32 cellular contexts compared by ENCODE assay signal in the genomic region with DNA sequence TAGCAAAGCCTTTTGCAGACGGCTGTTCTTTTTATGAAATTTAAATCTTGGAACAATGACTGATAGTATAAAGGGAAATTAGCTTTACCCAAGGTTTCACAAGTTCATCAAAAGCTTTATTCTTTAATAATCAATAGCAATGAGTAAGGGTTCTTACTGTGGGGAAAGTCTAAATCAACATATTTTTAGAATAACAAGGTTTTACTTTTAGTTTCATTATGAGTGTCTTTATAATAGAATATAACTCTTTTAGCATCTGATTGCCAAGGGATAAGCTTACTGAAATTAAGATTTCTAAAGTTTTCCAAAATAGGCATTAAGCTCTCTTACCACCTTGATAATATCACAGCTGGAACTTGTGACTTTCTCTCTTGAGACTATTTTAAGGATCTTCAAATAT.
A peak's percentile ranks its signal among the peaks of the same experiment; 100 is the strongest.
DNase-seq lines count a peak whose midpoint lies in the region; ATAC-seq, FAIRE-seq and TF ChIP-seq lines count a peak whose summit lies in the region.
"Had no signal": no experiment of that assay in that cellular context is flagged by ENCODE, and none has a peak within 500 bp of the region (broad histone marks: within the 10 kb centered on the region; RNA-seq: fewer than 3 reads in every experiment).

No MANE protein-coding gene starts in this region.

- H3K27me3 Mint-ChIP-seq in Calu3 (ENCODE audit: unreplicated experiment), result no peaks in the 10 kb centered on the region
- H3K27me3 Mint-ChIP-seq: activated naive CD8-positive, alpha-beta T cell treated with anti-CD3 and anti-CD28 coated beads for 36 hours; CD4-positive, CD25-positive, alpha-beta regulatory T cell; IgD-negative memory B cell; naive thymus-derived CD8-positive, alpha-beta T cell; progenitor cell of endocrine pancreas; stimulated activated naive CD8-positive, alpha-beta T cell treated with anti-CD3 and anti-CD28 coated beads, Interleukin-15, Interleukin-2, amounts not matched to agents 100 ng/mL and 50 ng/mL, for 24 hours had no signal

- H3K4me1 Mint-ChIP-seq in Calu3 (ENCODE audit: low read depth, unreplicated experiment), result peaks cover 22% of the 10 kb centered on the region
- H3K4me1 Mint-ChIP-seq: activated naive CD8-positive, alpha-beta T cell treated with anti-CD3 and anti-CD28 coated beads for 36 hours; CD4-positive, CD25-positive, alpha-beta regulatory T cell; naive thymus-derived CD8-positive, alpha-beta T cell had no signal

- no peak overlapping the region for H3K4me3 ChIP-seq in SJCRH30
- no peak overlapping the region for H3K4me3 ChIP-seq in heart right ventricle
- no peak overlapping the region for H3K4me3 ChIP-seq in heart left ventricle
- H3K4me3 ChIP-seq: ascending aorta, gastrocnemius medialis, GM23248, hepatocyte, lung, right lobe of liver, spleen, testis had no signal

- peak; percentile 50 for ATAC-seq in GM21717 (IDR thresholded peaks at IDR 0.05; ENCODE audit: unreplicated experiment)
- peak; percentile 66 for ATAC-seq in HG03432 (IDR thresholded peaks at IDR 0.05; ENCODE audit: unreplicated experiment)
- ATAC-seq in heart right ventricle, result no peak
- ATAC-seq in heart left ventricle, result no peak
- ATAC-seq: activated CD8-positive, alpha-beta T cell treated with anti-CD3 and anti-CD28 coated beads, Interleukin-2, amount 10 ng/mL, durations not matched to agents 7 days and 5 days; gastrocnemius medialis; left cardiac atrium; naive thymus-derived CD8-positive, alpha-beta T cell had no signal

- BruUV-seq in Calu3 (replicated peaks; lab: Mats Ljungman, UMichigan), result no TSS peak

- H3K4me1 ChIP-seq in SJCRH30, result peaks cover 14% of the 10 kb centered on the region; the same call in 1 of the 2 replicates
- H3K4me1 ChIP-seq in heart right ventricle, result no peaks in the 10 kb centered on the region
- H3K4me1 ChIP-seq in heart left ventricle, result no peaks in the 10 kb centered on the region
- H3K4me1 ChIP-seq: ascending aorta, gastrocnemius medialis, right lobe of liver, spleen, testis had no signal

- H3K36me3 ChIP-seq in SJCRH30 (no peaks in the 10 kb centered on the region), heart right ventricle (no peaks in the 10 kb centered on the region), heart left ventricle (no peaks in the 10 kb centered on the region)
- H3K36me3 ChIP-seq: ascending aorta, gastrocnemius medialis, right lobe of liver, spleen had no signal

- no peak for TF ChIP-seq CTCF in Calu3 (IDR thresholded peaks at IDR 0.05; ENCODE audit: unreplicated experiment)
- no peak for TF ChIP-seq CTCF in heart right ventricle (IDR thresholded peaks at IDR 0.05)
- TF ChIP-seq CTCF in heart left ventricle (IDR thresholded peaks at IDR 0.05), result no peak

- no peaks in the 10 kb centered on the region for H3K36me3 Mint-ChIP-seq in Calu3 (ENCODE audit: insufficient read depth, unreplicated experiment)
- H3K36me3 Mint-ChIP-seq: activated naive CD8-positive, alpha-beta T cell treated with anti-CD3 and anti-CD28 coated beads for 36 hours; CD4-positive, CD25-positive, alpha-beta regulatory T cell; IgD-negative memory B cell; naive thymus-derived CD8-positive, alpha-beta T cell had no signal

- H3K27ac Mint-ChIP-seq in Calu3 (ENCODE audit: unreplicated experiment), result peak overlapping the region; percentile 52
- H3K27ac Mint-ChIP-seq: activated CD8-positive, alpha-beta T cell treated with anti-CD3 and anti-CD28 coated beads, Interleukin-2, amount 10 ng/mL, durations not matched to agents 7 days and 5 days; activated naive CD8-positive, alpha-beta T cell treated with anti-CD3 and anti-CD28 coated beads for 36 hours; CD4-positive, CD25-positive, alpha-beta regulatory T cell; IgD-negative memory B cell; naive thymus-derived CD8-positive, alpha-beta T cell; progenitor cell of endocrine pancreas; stimulated activated naive CD8-positive, alpha-beta T cell treated with anti-CD3 and anti-CD28 coated beads, Interleukin-15, Interleukin-2, amounts not matched to agents 100 ng/mL and 50 ng/mL, for 24 hours had no signal

- H3K9me3 ChIP-seq in SJCRH30 (replicated peaks) (no peaks in the 10 kb centered on the region), heart right ventricle (peaks cover 0 to 3% (median 0%) of the 10 kb centered on the region in 11 donors), heart left ventricle (peaks cover 0 to 4% (median 0%) of the 10 kb centered on the region in 12 donors)
- H3K9me3 ChIP-seq: ascending aorta, gastrocnemius medialis, right lobe of liver, spleen, testis had no signal

- no peak for DNase-seq in Calu3
- DNase-seq in SJCRH30, result no peak
- no peak for DNase-seq in SIG-M5 (lab: John Stamatoyannopoulos, UW)
- DNase-seq in RCC 7860 (ENCODE audit: low spot score), result no peak
- DNase-seq in heart right ventricle, result no peak
- no peak for DNase-seq in heart left ventricle
- DNase-seq: activated CD4-positive, alpha-beta T cell treated with anti-CD3 and anti-CD28 coated beads for 4 hours; activated CD8-positive, alpha-beta T cell treated with anti-CD3 and anti-CD28 coated beads, Interleukin-2, amount 10 ng/mL, durations not matched to agents 7 days and 5 days; activated effector memory CD4-positive, alpha-beta T cell treated with anti-CD3 and anti-CD28 coated beads, Interleukin-2, amount 50 U/mL, for 16 hours; activated naive CD8-positive, alpha-beta T cell treated with anti-CD3 and anti-CD28 coated beads for 36 hours; AML-193; CD4-positive, CD25-positive, alpha-beta regulatory T cell; gastrocnemius medialis; GM23248; left cardiac atrium; naive thymus-derived CD8-positive, alpha-beta T cell; NCI-H1105; NCI-H187; right lobe of liver; spleen; stimulated activated CD4-positive, alpha-beta T cell treated with anti-CD3 and anti-CD28 coated beads, Interleukin-2, amount 100 ng/mL, for 24 hours; testis had no signal

- peaks cover 2% of the 10 kb centered on the region for H3K9me3 Mint-ChIP-seq in Calu3 (ENCODE audit: low read depth, unreplicated experiment)
- H3K9me3 Mint-ChIP-seq: activated naive CD8-positive, alpha-beta T cell treated with anti-CD3 and anti-CD28 coated beads for 36 hours had no signal

- intact Hi-C loops in Calu3 (cut with micrococcal nuclease; ENCODE audit: unreplicated experiment) (no loop called here), heart right ventricle (cut with DNase I) (no loop called here), heart left ventricle (cut with DNase I) (no loop called here)

- CTCF ChIA-PET in Calu3 (lab: Charles Lee), result no interaction called here

- no peak overlapping the region for H3K4me3 Mint-ChIP-seq in Calu3 (ENCODE audit: low read depth, unreplicated experiment)
- H3K4me3 Mint-ChIP-seq: activated CD8-positive, alpha-beta T cell treated with anti-CD3 and anti-CD28 coated beads, Interleukin-2, amount 10 ng/mL, durations not matched to agents 7 days and 5 days; activated naive CD8-positive, alpha-beta T cell treated with anti-CD3 and anti-CD28 coated beads for 36 hours; CD4-positive, CD25-positive, alpha-beta regulatory T cell; IgD-negative memory B cell; naive thymus-derived CD8-positive, alpha-beta T cell; stimulated activated naive CD8-positive, alpha-beta T cell treated with anti-CD3 and anti-CD28 coated beads, Interleukin-15, Interleukin-2, amounts not matched to agents 100 ng/mL and 50 ng/mL, for 24 hours had no signal

- 73 to 79% methylated on average over 1 of the region's 1 CpG for WGBS in heart right ventricle, 2 donors
- WGBS in heart left ventricle, 4 donors, result 73 to 81% (median 74%) methylated on average over 1 of the region's 1 CpG

- H3K27me3 ChIP-seq in SJCRH30 (no peaks in the 10 kb centered on the region), heart right ventricle (no peaks in the 10 kb centered on the region), heart left ventricle (no peaks in the 10 kb centered on the region)
- H3K27me3 ChIP-seq: ascending aorta, gastrocnemius medialis, hepatocyte, right lobe of liver, spleen, testis had no signal

- FAIRE-seq in RCC 7860 (lab: Jason Lieb, UNC), result no peak
- FAIRE-seq: A204.1, GM18507 had no signal

- TF ChIP-seq POLR2A in heart left ventricle (IDR thresholded peaks at IDR 0.05), result no peak

- H3K27ac ChIP-seq in SJCRH30 (peak overlapping the region; percentile 32), heart right ventricle (no peak overlapping the region), heart left ventricle (no peak overlapping the region)
- H3K27ac ChIP-seq: ascending aorta, gastrocnemius medialis, GM23248, hepatocyte, right lobe of liver, spleen, testis had no signal

Comparison
In these comparisons a context has a peak if more than half of its experiments do, and no peak if none do; other contexts are left out.
1. ATAC-seq: peak in GM21717 (single experiment) and HG03432 (single experiment); none in heart right ventricle (0 of 8) and heart left ventricle (0 of 4).